In genomic region chr1:234253732-234254131, GRCh38 we compare ENCODE assay signal across 20 cellular contexts.
DNase-seq lines count a peak whose midpoint lies in the region; ATAC-seq and TF ChIP-seq lines count a peak whose summit lies in the region.
"Had no signal": no experiment of that assay in that cellular context is flagged by ENCODE, and none has a peak within 500 bp of the region (broad histone marks: within the 10 kb centered on the region; RNA-seq: fewer than 3 reads in every experiment).

No MANE protein-coding gene starts in this region.

- intact Hi-C loops in uterus (cut with DNase I; ENCODE audit: low total_unique reads), result no loop called here

- H3K4me3 ChIP-seq in SK-N-MC, result no peak overlapping the region
- no peak overlapping the region for H3K4me3 ChIP-seq in uterus
- H3K4me3 ChIP-seq in MM.1S (ENCODE audit: low read length), result no peak overlapping the region

- H3K4me2 ChIP-seq in MM.1S (ENCODE audit: low read depth, low read length), result no peak overlapping the region

- ATAC-seq in activated naive CD8-positive, alpha-beta T cell treated with anti-CD3 and anti-CD28 coated beads, Interleukin-2, amount 10 ng/mL, durations not matched to agents 7 days and 5 days (ENCODE audit: low read depth), result peak; percentile 42
- peak; percentile 49 for ATAC-seq in HG03432 (IDR thresholded peaks at IDR 0.05; ENCODE audit: unreplicated experiment)

- TF ChIP-seq CTCF in uterus (IDR thresholded peaks at IDR 0.05) (no peak), MM.1S (IDR thresholded peaks at IDR 0.05; ENCODE audit: low read length) (no peak)

- H3K27me3 Mint-ChIP-seq in activated naive CD8-positive, alpha-beta T cell treated with anti-CD3 and anti-CD28 coated beads, Interleukin-2, amount 10 ng/mL, durations not matched to agents 7 days and 5 days, result no peaks in the 10 kb centered on the region
- peaks cover 12% of the 10 kb centered on the region for H3K27me3 Mint-ChIP-seq in activated naive CD8-positive, alpha-beta T cell treated with anti-CD3 and anti-CD28 coated beads for 36 hours

- peaks cover 29% of the 10 kb centered on the region for H3K4me1 Mint-ChIP-seq in activated naive CD8-positive, alpha-beta T cell treated with anti-CD3 and anti-CD28 coated beads, Interleukin-2, amount 10 ng/mL, durations not matched to agents 7 days and 5 days
- peaks cover 4% of the 10 kb centered on the region for H3K4me1 Mint-ChIP-seq in activated naive CD8-positive, alpha-beta T cell treated with anti-CD3 and anti-CD28 coated beads for 36 hours

- no peak for DNase-seq in activated naive CD8-positive, alpha-beta T cell treated with anti-CD3 and anti-CD28 coated beads, Interleukin-2, amount 10 ng/mL, durations not matched to agents 7 days and 5 days
- no peak for DNase-seq in activated naive CD8-positive, alpha-beta T cell treated with anti-CD3 and anti-CD28 coated beads for 36 hours
- DNase-seq in SK-N-MC (ENCODE audit: low read depth, low spot score) (no peak), CD1c-positive myeloid dendritic cell (ENCODE audit: extremely low spot score) (no peak), uterus (no peak), dedifferentiated amniotic fluid mesenchymal stem cell (ENCODE audit: extremely low spot score) (no peak), MM.1S (no peak)
- DNase-seq: Caco-2, DND-41, GDM1, HCEC 1CT, IMR-90, NCI-H1105 treated with DMSO at 0.1 percent for 48 hours, NCI-H187 treated with DMSO at 0.1 percent for 48 hours, NCI-H2171, NCI-H510A, NCI-H82, SHP77 had no signal

- H3K9ac ChIP-seq in SK-N-MC (ENCODE audit: insufficient read length), result no peak overlapping the region
- no peak overlapping the region for H3K9ac ChIP-seq in MM.1S (ENCODE audit: low read length)

- H3K9me3 ChIP-seq in SK-N-MC (ENCODE audit: low read depth, low read length) (no peaks in the 10 kb centered on the region; the same call in 1 of the 2 replicates), uterus (no peaks in the 10 kb centered on the region), MM.1S (replicated peaks; ENCODE audit: insufficient read depth, low read length) (no peaks in the 10 kb centered on the region)

- no peak overlapping the region for H3K4me3 Mint-ChIP-seq in activated naive CD8-positive, alpha-beta T cell treated with anti-CD3 and anti-CD28 coated beads, Interleukin-2, amount 10 ng/mL, durations not matched to agents 7 days and 5 days
- H3K4me3 Mint-ChIP-seq in activated naive CD8-positive, alpha-beta T cell treated with anti-CD3 and anti-CD28 coated beads for 36 hours, result no peak overlapping the region

- no peaks in the 10 kb centered on the region for H3K9me2 ChIP-seq in MM.1S (replicated peaks; ENCODE audit: insufficient read depth, low read length)

- H3K4me1 ChIP-seq in uterus (no peaks in the 10 kb centered on the region), MM.1S (ENCODE audit: low read length) (no peaks in the 10 kb centered on the region)
- H3K4me1 ChIP-seq: Caco-2 had no signal

- no peaks in the 10 kb centered on the region for H4K20me1 ChIP-seq in MM.1S (ENCODE audit: insufficient read depth, low read length)

- POLR2A ChIA-PET in activated naive CD8-positive, alpha-beta T cell treated with anti-CD3 and anti-CD28 coated beads, Interleukin-2, amount 10 ng/mL, durations not matched to agents 7 days and 5 days (lab: Charles Lee), result no interaction called here

- no peak overlapping the region for H3K27ac Mint-ChIP-seq in activated naive CD8-positive, alpha-beta T cell treated with anti-CD3 and anti-CD28 coated beads, Interleukin-2, amount 10 ng/mL, durations not matched to agents 7 days and 5 days
- no peak overlapping the region for H3K27ac Mint-ChIP-seq in activated naive CD8-positive, alpha-beta T cell treated with anti-CD3 and anti-CD28 coated beads for 36 hours

- peaks cover 64% of the 10 kb centered on the region for H3K36me3 Mint-ChIP-seq in activated naive CD8-positive, alpha-beta T cell treated with anti-CD3 and anti-CD28 coated beads, Interleukin-2, amount 10 ng/mL, durations not matched to agents 7 days and 5 days
- peaks cover 3% of the 10 kb centered on the region for H3K36me3 Mint-ChIP-seq in activated naive CD8-positive, alpha-beta T cell treated with anti-CD3 and anti-CD28 coated beads for 36 hours

- TF ChIP-seq POLR2A in uterus (IDR thresholded peaks at IDR 0.05), result no peak

- H3K27me3 ChIP-seq in uterus (no peaks in the 10 kb centered on the region), MM.1S (replicated peaks; ENCODE audit: insufficient read depth, low read length) (no peaks in the 10 kb centered on the region)

- no peak overlapping the region for H2AFZ ChIP-seq in MM.1S (ENCODE audit: low read length)

- no peaks in the 10 kb centered on the region for H3F3A ChIP-seq in MM.1S (ENCODE audit: insufficient read depth, low read length)

- peak overlapping the region; percentile 68 for H3K27ac ChIP-seq in SK-N-MC
- no peak overlapping the region for H3K27ac ChIP-seq in uterus
- H3K27ac ChIP-seq in MM.1S (ENCODE audit: low read length), result no peak overlapping the region
- H3K27ac ChIP-seq: C4-2B had no signal

- H3K79me2 ChIP-seq in MM.1S (ENCODE audit: low read length), result no peaks in the 10 kb centered on the region

- peaks cover 9% of the 10 kb centered on the region for H3K9me3 Mint-ChIP-seq in activated naive CD8-positive, alpha-beta T cell treated with anti-CD3 and anti-CD28 coated beads, Interleukin-2, amount 10 ng/mL, durations not matched to agents 7 days and 5 days
- H3K9me3 Mint-ChIP-seq in activated naive CD8-positive, alpha-beta T cell treated with anti-CD3 and anti-CD28 coated beads for 36 hours, result peaks cover 6% of the 10 kb centered on the region

- H3K36me3 ChIP-seq in SK-N-MC (ENCODE audit: insufficient read depth, low read length) (no peaks in the 10 kb centered on the region), uterus (no peaks in the 10 kb centered on the region), MM.1S (replicated peaks; ENCODE audit: insufficient read depth, low read length) (no peaks in the 10 kb centered on the region)
